Comparison of ENCODE assay signal across 10 cellular contexts in genomic region chr14:88233915-88234314, GRCh38.
DNase-seq lines count a peak whose midpoint lies in the region; ATAC-seq, FAIRE-seq and TF ChIP-seq lines count a peak whose summit lies in the region.
"Had no signal": no experiment of that assay in that cellular context is flagged by ENCODE, and none has a peak within 500 bp of the region (broad histone marks: within the 10 kb centered on the region; RNA-seq: fewer than 3 reads in every experiment).

No MANE protein-coding gene starts in this region.

- H3K27me3 ChIP-seq in HepG2 (ENCODE audit: control insufficient read depth in 1 of 2, insufficient read depth in 2 of 2, low read length in 2 of 2) (no peaks in the 10 kb centered on the region; a peak in 1 of 5 replicates), right lobe of liver (no peaks in the 10 kb centered on the region), Loucy (ENCODE audit: insufficient read depth, low read length, poor library complexity, severe bottlenecking) (peaks cover 7% of the 10 kb centered on the region), bronchial epithelial cell (ENCODE audit: control insufficient read depth, insufficient read depth, low read length) (no peaks in the 10 kb centered on the region), transverse colon (no peaks in the 10 kb centered on the region), esophagus squamous epithelium (no peaks in the 10 kb centered on the region)

- H3K4me2 ChIP-seq in HepG2 (ENCODE audit: low read depth, low read length): no peak overlapping the region
- no peak overlapping the region for H3K4me2 ChIP-seq in Loucy (ENCODE audit: low read depth, low read length, poor library complexity, severe bottlenecking)

- H3K9ac ChIP-seq in HepG2 (ENCODE audit: insufficient read depth, low read depth, low read length) (no peak overlapping the region), Loucy (ENCODE audit: low read depth, low read length, poor library complexity, severe bottlenecking) (no peak overlapping the region)

- H3K9me3 ChIP-seq in HepG2 (ENCODE audit: low read length) (no peaks in the 10 kb centered on the region), right lobe of liver (no peaks in the 10 kb centered on the region), Loucy (ENCODE audit: insufficient read depth, low read depth, low read length) (no peaks in the 10 kb centered on the region), transverse colon (no peaks in the 10 kb centered on the region), esophagus squamous epithelium (peaks cover 0 to 6% (median 0%) of the 10 kb centered on the region in 3 donors)
- H3K9me3 ChIP-seq: HAP-1 had no signal

- TF ChIP-seq EP300 in HepG2 (IDR thresholded peaks at IDR 0.05; ENCODE audit: low read depth in 2 of 2, low read length in 2 of 2) (no peak), HepG2 (CRISPR knock-in tag; IDR thresholded peaks at IDR 0.05; ENCODE audit: borderline replicate concordance) (no peak), transverse colon (IDR thresholded peaks at IDR 0.05; ENCODE audit: low read depth) (no peak)

- POLR2A ChIA-PET in HepG2 (lab: Yijun Ruan, JAX): no interaction called here

- no peaks in the 10 kb centered on the region for H3K4me1 ChIP-seq in HepG2 (ENCODE audit: insufficient read depth, low read length)
- no peaks in the 10 kb centered on the region for H3K4me1 ChIP-seq in right lobe of liver
- no peaks in the 10 kb centered on the region for H3K4me1 ChIP-seq in Loucy (ENCODE audit: insufficient read depth, low read length, poor library complexity, severe bottlenecking)
- no peaks in the 10 kb centered on the region for H3K4me1 ChIP-seq in transverse colon
- H3K4me1 ChIP-seq in esophagus squamous epithelium: no peaks in the 10 kb centered on the region
- H3K4me1 ChIP-seq: HAP-1 had no signal

- H3F3A ChIP-seq in Loucy (ENCODE audit: low read depth): no peaks in the 10 kb centered on the region

- intact Hi-C loops in HepG2 (cut with micrococcal nuclease; ENCODE audit: unreplicated experiment): loop anchor here (1.0 kb wide), 3 partner anchors 45 to 289 kb away; no protein-coding TSS in a partner anchor
- intact Hi-C loops in right lobe of liver (cut with DNase I): no loop called here
- intact Hi-C loops in transverse colon (cut with DNase I; ENCODE audit: low total_unique reads): no loop called here
- intact Hi-C loops in esophagus squamous epithelium (cut with DNase I): no loop called here

- H3K4me3 ChIP-seq in HepG2 (replicated peaks in 1 of 3; ENCODE audit: insufficient read depth in 1 of 3, low read depth in 2 of 3, low read length in 3 of 3) (no peak overlapping the region), right lobe of liver (no peak overlapping the region), Loucy (ENCODE audit: low read length, poor library complexity, severe bottlenecking) (no peak overlapping the region), bronchial epithelial cell (ENCODE audit: low read depth, low read length) (no peak overlapping the region), transverse colon (no peak overlapping the region), esophagus squamous epithelium (no peak overlapping the region)
- H3K4me3 ChIP-seq: HAP-1 had no signal

- TF ChIP-seq RAD21 in HepG2 (CRISPR knock-in tag; IDR thresholded peaks at IDR 0.05): peak; percentile 40

- TF ChIP-seq CTCF in HepG2 (CRISPR knock-in tag; IDR thresholded peaks at IDR 0.05) (peak; percentile 70), right lobe of liver (IDR thresholded peaks at IDR 0.05) (peak in 1 of 4 donors; percentile 25), Loucy (conservative IDR thresholded peaks at IDR 0.05; ENCODE audit: low read length) (peak; percentile 68), bronchial epithelial cell (IDR thresholded peaks at IDR 0.05; ENCODE audit: insufficient read depth, low read length, severe bottlenecking) (peak; percentile 33), transverse colon (IDR thresholded peaks at IDR 0.05) (peak in 3 of 5 experiments; percentile 24 to 33 (median 26)), esophagus squamous epithelium (IDR thresholded peaks at IDR 0.05) (no peak)

- in situ Hi-C loops in HepG2 (cut with HindIII; ENCODE audit: extremely low pct_ligation_motif_present, low pct_unique_long_range_greater_than_20kb) (loop anchor here (5.0 kb wide), 2 partner anchors 222 to 287 kb away; no protein-coding TSS in a partner anchor), transverse colon (cut with MboI; ENCODE audit: low pct_ligation_motif_present in 1 of 4, low pct_unique_long_range_greater_than_20kb in 1 of 4, low sequenced_read_pairs in 3 of 4) (no loop called here)

- H4K20me1 ChIP-seq in HepG2 (ENCODE audit: insufficient read depth, low read length): no peaks in the 10 kb centered on the region
- no peaks in the 10 kb centered on the region for H4K20me1 ChIP-seq in Loucy (ENCODE audit: insufficient read depth, low read length, poor library complexity, severe bottlenecking)

- no peaks in the 10 kb centered on the region for H3K79me2 ChIP-seq in HepG2 (ENCODE audit: insufficient read depth, low read length)
- H3K79me2 ChIP-seq in Loucy (ENCODE audit: insufficient read depth, low read length): no peaks in the 10 kb centered on the region

- BruUV-seq in HepG2 (replicated peaks; lab: Mats Ljungman, UMichigan): no TSS peak

- DNase-seq in HepG2 (ENCODE audit: low spot score) (peak; percentile 40), right lobe of liver (no peak), bronchial epithelial cell (ENCODE audit: low read depth) (peak; percentile 14), transverse colon (no peak), esophagus squamous epithelium (lab: John Stamatoyannopoulos, UW) (no peak)
- DNase-seq: GF-D8 had no signal

- no peaks in the 10 kb centered on the region for H3K9me2 ChIP-seq in Loucy (replicated peaks; ENCODE audit: low read depth, low read length)

- ATAC-seq in HepG2: peak; percentile 83
- ATAC-seq in right lobe of liver: no peak
- no peak for ATAC-seq in GM18870 (IDR thresholded peaks at IDR 0.05; ENCODE audit: unreplicated experiment)
- no peak for ATAC-seq in GM21526 (IDR thresholded peaks at IDR 0.05; ENCODE audit: low FRiP score, unreplicated experiment)

- H2AFZ ChIP-seq in HepG2 (ENCODE audit: low read length) (no peak overlapping the region), Loucy (ENCODE audit: low read length) (no peak overlapping the region)

- 23% methylated on average over 5 of the region's 5 CpGs for WGBS in HepG2 (ENCODE audit: low lambda C conversion rate)
- 57% methylated on average over 5 of the region's 5 CpGs for WGBS in right lobe of liver (ENCODE audit: insufficient coverage, low coverage, low lambda C conversion rate, missing lambda C conversion rate)
- WGBS in transverse colon (ENCODE audit: low coverage in 1 of 2), 2 donors: 59 to 63% methylated on average over 3 to 5 of the region's 5 CpGs
- WGBS in esophagus squamous epithelium, 2 donors: 62 to 72% methylated on average over 4 to 5 of the region's 5 CpGs

- TF ChIP-seq POLR2A in HepG2 (IDR thresholded peaks at IDR 0.05; ENCODE audit: insufficient read depth in 1 of 2, low read depth in 2 of 2, low read length in 2 of 2) (no peak), right lobe of liver (IDR thresholded peaks at IDR 0.05) (no peak), transverse colon (IDR thresholded peaks at IDR 0.05) (no peak), esophagus squamous epithelium (IDR thresholded peaks at IDR 0.05) (no peak)

- CTCF ChIA-PET in HepG2 (lab: Yijun Ruan, JAX; ENCODE audit: low intra/inter-chr PET ratio, low total read pairs): interaction anchor here (1.3 to 2.2 kb wide), 3 partner anchors 45 to 289 kb away, joined by 7 to 15 read pairs (median 8); no protein-coding TSS in a partner anchor

- H3K36me3 ChIP-seq in HepG2 (replicated peaks in 1 of 2; ENCODE audit: control insufficient read depth in 1 of 2, insufficient read depth in 2 of 2, low read length in 2 of 2) (no peaks in the 10 kb centered on the region), right lobe of liver (no peaks in the 10 kb centered on the region), Loucy (ENCODE audit: insufficient read depth, low read length) (no peaks in the 10 kb centered on the region), bronchial epithelial cell (ENCODE audit: control insufficient read depth, insufficient read depth, low read length) (no peaks in the 10 kb centered on the region), transverse colon (no peaks in the 10 kb centered on the region), esophagus squamous epithelium (no peaks in the 10 kb centered on the region)
- H3K36me3 ChIP-seq: HAP-1 had no signal

- H3K27ac ChIP-seq in HepG2 (ENCODE audit: extremely low read length, insufficient read depth, low read length): no peak overlapping the region
- H3K27ac ChIP-seq in right lobe of liver: no peak overlapping the region
- no peak overlapping the region for H3K27ac ChIP-seq in transverse colon
- no peak overlapping the region for H3K27ac ChIP-seq in esophagus squamous epithelium

- FAIRE-seq in HepG2 (lab: Jason Lieb, UNC) (peak; percentile 83), bronchial epithelial cell (lab: Jason Lieb, UNC) (no peak)

TF ChIP-seq in HepG2, 621 proteins besides CTCF, POLR2A, EP300 and RAD21:
- TF ChIP-seq GZF1 (CRISPR knock-in tag; IDR thresholded peaks at IDR 0.05) (no peak), STAG1 (CRISPR knock-in tag; IDR thresholded peaks at IDR 0.05) (peak; percentile 71), SIN3A (IDR thresholded peaks at IDR 0.05; ENCODE audit: borderline replicate concordance, low read depth, low read length) (no peak), HOXA9 (CRISPR knock-in tag; IDR thresholded peaks at IDR 0.05; ENCODE audit: borderline replicate concordance) (no peak), MIXL1 (CRISPR knock-in tag; IDR thresholded peaks at IDR 0.05) (no peak), SMC3 (IDR thresholded peaks at IDR 0.05; ENCODE audit: low read length) (peak; percentile 79), ZNF564 (CRISPR knock-in tag; IDR thresholded peaks at IDR 0.05) (no peak), TARDBP (CRISPR knock-in tag; IDR thresholded peaks at IDR 0.05) (no peak), GABPB1 (CRISPR knock-in tag; IDR thresholded peaks at IDR 0.05) (no peak)
- TF ChIP-seq, protein P1, sequence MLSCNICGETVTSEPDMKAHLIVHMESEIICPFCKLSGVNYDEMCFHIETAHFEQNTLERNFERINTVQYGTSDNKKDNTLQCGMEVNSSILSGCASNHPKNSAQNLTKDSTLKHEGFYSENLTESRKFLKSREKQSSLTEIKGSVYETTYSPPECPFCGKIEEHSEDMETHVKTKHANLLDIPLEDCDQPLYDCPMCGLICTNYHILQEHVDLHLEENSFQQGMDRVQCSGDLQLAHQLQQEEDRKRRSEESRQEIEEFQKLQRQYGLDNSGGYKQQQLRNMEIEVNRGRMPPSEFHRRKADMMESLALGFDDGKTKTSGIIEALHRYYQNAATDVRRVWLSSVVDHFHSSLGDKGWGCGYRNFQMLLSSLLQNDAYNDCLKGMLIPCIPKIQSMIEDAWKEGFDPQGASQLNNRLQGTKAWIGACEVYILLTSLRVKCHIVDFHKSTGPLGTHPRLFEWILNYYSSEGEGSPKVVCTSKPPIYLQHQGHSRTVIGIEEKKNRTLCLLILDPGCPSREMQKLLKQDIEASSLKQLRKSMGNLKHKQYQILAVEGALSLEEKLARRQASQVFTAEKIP (CRISPR knock-in tag; IDR thresholded peaks at IDR 0.05; ENCODE audit: borderline replicate concordance): no peak

Comparison
In these comparisons a context has a peak if more than half of its experiments do, and no peak if none do; other contexts are left out.
1. DNase-seq: peak in HepG2 (single experiment) and bronchial epithelial cell (single experiment); none in right lobe of liver (0 of 3), transverse colon (single experiment) and esophagus squamous epithelium (single experiment).
2. CTCF ChIP-seq: peak in HepG2 (single experiment), Loucy (single experiment), bronchial epithelial cell (single experiment) and transverse colon (3 of 5); none in esophagus squamous epithelium (0 of 6).